ENCODE assay signal across 20 cellular contexts in the genomic region with DNA sequence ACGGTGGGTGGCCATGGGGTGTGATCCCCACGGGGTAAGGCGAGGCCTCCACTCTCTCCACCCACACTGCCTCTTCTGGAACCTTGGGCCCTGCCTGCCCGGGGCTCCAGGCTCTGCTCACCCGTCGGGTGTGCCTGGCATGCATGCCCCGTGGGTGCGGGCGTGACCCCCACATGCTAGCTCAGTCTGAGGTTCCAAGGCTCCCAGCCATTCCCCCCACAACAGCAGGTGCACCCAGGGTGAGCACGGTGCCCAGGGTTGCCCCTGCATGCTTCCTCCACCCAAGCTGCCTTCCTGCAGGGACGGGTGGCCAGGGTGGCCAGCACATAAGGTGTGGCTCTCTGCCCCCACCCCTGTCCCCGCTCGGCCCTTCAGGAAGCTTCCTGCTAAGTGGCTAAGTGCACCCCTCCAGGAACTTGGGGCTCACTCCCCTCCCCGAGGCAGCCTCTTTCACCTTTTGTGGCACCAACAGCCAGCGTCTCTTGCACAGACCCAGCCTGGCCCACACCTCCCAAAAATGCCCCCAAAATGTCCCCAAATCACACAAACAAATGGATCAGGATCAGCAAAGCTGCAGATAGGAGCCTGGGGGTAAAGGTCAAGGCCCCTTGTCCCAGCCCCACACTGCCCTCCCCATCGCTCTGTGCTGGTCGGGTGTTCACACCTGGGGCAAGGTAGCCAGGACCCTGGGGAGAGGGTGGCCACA. TPM values are rescaled to one million over a fixed set of nuclear protein-coding genes. Genes with fewer than 3 reads are reported as not detected.
DNase-seq lines count a peak whose midpoint lies in the region; ATAC-seq, FAIRE-seq and TF ChIP-seq lines count a peak whose summit lies in the region.
"Had no signal": no experiment of that assay in that cellular context is flagged by ENCODE, and none has a peak within 500 bp of the region (broad histone marks: within the 10 kb centered on the region; RNA-seq: fewer than 3 reads in every experiment).

No MANE protein-coding gene starts in this region.

- intact Hi-C loops in HepG2 (cut with micrococcal nuclease; ENCODE audit: unreplicated experiment) (loop anchor here (5.0 kb wide), 2 partner anchors 58 to 78 kb away; partner anchors contain the start of gene CEP131), right lobe of liver (cut with DNase I) (loop anchor here in 1 of 2 donors (10.0 kb wide), 2 partner anchors 51 to 91 kb away; partner anchors contain the start of genes NDUFAF8 and TEPSIN)
- intact Hi-C loops in dendritic cell treated with granulocyte-macrophage colony-stimulating factor and Interleukin-4, amounts not matched to agents 40 ng/mL and 50 ng/mL, for 4 days (cut with micrococcal nuclease): loop anchor here (2.0 kb wide), 1 partner anchor 17 kb away; no protein-coding TSS in a partner anchor

- TF ChIP-seq EP300 in HepG2 (IDR thresholded peaks at IDR 0.05; ENCODE audit: low read depth in 2 of 2, low read length in 2 of 2) (no peak), HepG2 (CRISPR knock-in tag; IDR thresholded peaks at IDR 0.05; ENCODE audit: borderline replicate concordance) (no peak)

- FAIRE-seq in HepG2 (lab: Jason Lieb, UNC): no peak
- FAIRE-seq: A549, HTR-8/SVneo had no signal

- no peaks in the 10 kb centered on the region for H3K27me3 ChIP-seq in HepG2 (ENCODE audit: control insufficient read depth in 1 of 2, insufficient read depth in 2 of 2, low read length in 2 of 2)
- H3K27me3 ChIP-seq in right lobe of liver: no peaks in the 10 kb centered on the region

- CTCF ChIA-PET in HepG2 (lab: Yijun Ruan, JAX; ENCODE audit: low intra/inter-chr PET ratio, low total read pairs): interaction anchor here (2.1 to 2.8 kb wide), 4 partner anchors 46 to 98 kb away, joined by 5 to 28 read pairs (median 16); no protein-coding TSS in a partner anchor

- DNase-seq in HepG2 (ENCODE audit: low spot score): no peak
- DNase-seq in right lobe of liver: no peak
- peak; percentile 58 for DNase-seq in myocyte (ENCODE audit: low read depth)
- no peak for DNase-seq in NCI-H146 (lab: John Stamatoyannopoulos, UW)
- no peak for DNase-seq in superior temporal gyrus (ENCODE audit: extremely low spot score)
- DNase-seq: AML-193, Calu3, DMS79 treated with DMSO at 0.1 percent for 48 hours, GF-D8, GOT3, H9 had no signal

- H3K4me2 ChIP-seq in HepG2 (ENCODE audit: low read depth, low read length): no peak overlapping the region; the same call in 1 of the 2 replicates

- H3K9me3 Mint-ChIP-seq in dendritic cell treated with granulocyte-macrophage colony-stimulating factor and Interleukin-4, amounts not matched to agents 40 ng/mL and 50 ng/mL, for 4 days: no peaks in the 10 kb centered on the region
- H3K9me3 Mint-ChIP-seq: CD8-positive, alpha-beta T cell; IgD-negative memory B cell had no signal

- H3K27me3 Mint-ChIP-seq in dendritic cell treated with granulocyte-macrophage colony-stimulating factor and Interleukin-4, amounts not matched to agents 40 ng/mL and 50 ng/mL, for 4 days: no peaks in the 10 kb centered on the region

- peak overlapping the region; percentile 74 for H3K27ac Mint-ChIP-seq in dendritic cell treated with granulocyte-macrophage colony-stimulating factor and Interleukin-4, amounts not matched to agents 40 ng/mL and 50 ng/mL, for 4 days
- H3K27ac Mint-ChIP-seq: CD8-positive, alpha-beta T cell; IgD-negative memory B cell had no signal

- ATAC-seq in HepG2 (no peak), right lobe of liver (no peak), HG02678 (IDR thresholded peaks at IDR 0.05; ENCODE audit: unreplicated experiment) (no peak)
- ATAC-seq: CD8-positive, alpha-beta T cell had no signal

- TF ChIP-seq CTCF in HepG2 (CRISPR knock-in tag; IDR thresholded peaks at IDR 0.05) (no peak), right lobe of liver (IDR thresholded peaks at IDR 0.05) (no peak)

- H3K9me3 ChIP-seq in HepG2 (ENCODE audit: low read length) (no peaks in the 10 kb centered on the region), right lobe of liver (no peaks in the 10 kb centered on the region)
- H3K9me3 ChIP-seq: A549 had no signal

- no TSS peak for BruUV-seq in HepG2 (replicated peaks; lab: Mats Ljungman, UMichigan)

- no peaks in the 10 kb centered on the region for H3K79me2 ChIP-seq in HepG2 (ENCODE audit: insufficient read depth, low read length)

- H2AFZ ChIP-seq in HepG2 (ENCODE audit: low read length): no peak overlapping the region

- H4K20me1 ChIP-seq in HepG2 (ENCODE audit: insufficient read depth, low read length): no peaks in the 10 kb centered on the region

- 57% methylated on average over 16 of the region's 17 CpGs for WGBS in HepG2 (ENCODE audit: low lambda C conversion rate)
- WGBS in right lobe of liver (ENCODE audit: insufficient coverage, low coverage, low lambda C conversion rate, missing lambda C conversion rate): 69% methylated on average over 7 of the region's 17 CpGs

- H3K36me3 ChIP-seq in HepG2 (replicated peaks in 1 of 2; ENCODE audit: control insufficient read depth in 1 of 2, insufficient read depth in 2 of 2, low read length in 2 of 2) (no peaks in the 10 kb centered on the region), right lobe of liver (no peaks in the 10 kb centered on the region)

- H3K36me3 Mint-ChIP-seq in dendritic cell treated with granulocyte-macrophage colony-stimulating factor and Interleukin-4, amounts not matched to agents 40 ng/mL and 50 ng/mL, for 4 days (ENCODE audit: low read depth): no peaks in the 10 kb centered on the region
- H3K36me3 Mint-ChIP-seq: CD8-positive, alpha-beta T cell had no signal

- H3K27ac ChIP-seq in HepG2 (ENCODE audit: extremely low read length, insufficient read depth, low read length) (no peak overlapping the region), right lobe of liver (no peak overlapping the region), temporal lobe (ENCODE audit: low read depth, low read length) (peak overlapping the region; percentile 90)
- H3K27ac ChIP-seq: 22Rv1 had no signal

- in situ Hi-C loops in HepG2 (cut with HindIII; ENCODE audit: extremely low pct_ligation_motif_present, low pct_unique_long_range_greater_than_20kb): loop anchor here (5.0 kb wide), 2 partner anchors 48 to 83 kb away; no protein-coding TSS in a partner anchor

- no peak for TF ChIP-seq POLR2A in HepG2 (IDR thresholded peaks at IDR 0.05; ENCODE audit: insufficient read depth in 1 of 2, low read depth in 2 of 2, low read length in 2 of 2)
- TF ChIP-seq POLR2A in right lobe of liver (IDR thresholded peaks at IDR 0.05): no peak

- H3K4me3 ChIP-seq in HepG2 (replicated peaks in 1 of 3; ENCODE audit: insufficient read depth in 1 of 3, low read depth in 2 of 3, low read length in 3 of 3): no peak overlapping the region; a peak in 1 of 6 replicates
- H3K4me3 ChIP-seq in right lobe of liver: no peak overlapping the region
- H3K4me3 ChIP-seq: A549 had no signal

- H3K4me1 ChIP-seq in HepG2 (ENCODE audit: insufficient read depth, low read length): peaks cover 31% of the 10 kb centered on the region
- H3K4me1 ChIP-seq in right lobe of liver: peaks cover 0 to 7% (median 0%) of the 10 kb centered on the region in 4 donors

- POLR2A ChIA-PET in HepG2 (lab: Yijun Ruan, JAX): interaction anchor here (1.0 to 1.4 kb wide), 2 partner anchors 21 to 79 kb away, joined by 4 read pairs; partner anchors contain the start of gene CEP131

- peaks cover 34% of the 10 kb centered on the region for H3K4me1 Mint-ChIP-seq in dendritic cell treated with granulocyte-macrophage colony-stimulating factor and Interleukin-4, amounts not matched to agents 40 ng/mL and 50 ng/mL, for 4 days (ENCODE audit: low read depth)
- H3K4me1 Mint-ChIP-seq: IgD-negative memory B cell had no signal

- no peak overlapping the region for H3K9ac ChIP-seq in HepG2 (ENCODE audit: insufficient read depth, low read depth, low read length)

- TF ChIP-seq RAD21 in HepG2 (CRISPR knock-in tag; IDR thresholded peaks at IDR 0.05): no peak

- no peak overlapping the region for H3K4me3 Mint-ChIP-seq in dendritic cell treated with granulocyte-macrophage colony-stimulating factor and Interleukin-4, amounts not matched to agents 40 ng/mL and 50 ng/mL, for 4 days
- H3K4me3 Mint-ChIP-seq: CD8-positive, alpha-beta T cell; H9; IgD-negative memory B cell had no signal

RNA-seq across cellular contexts. Expression of gene PVALEF, which starts 21.4 kb away (rescaled TPM):
- total RNA-seq in HepG2 (2016; rRNA removed; fragmentation: Illumina TruSeq; extraction: Trizol) (0.18 TPM in 1 of 2 replicates, not detected in the other), right lobe of liver (not detected), myocyte (not detected in 2 replicates), temporal lobe (not detected)
- total RNA-seq in HepG2 (2016; cell fraction: cytosol; rRNA removed; fragmentation: Illumina TruSeq; extraction: Trizol; ENCODE audit: low read depth): 0.40 and 0.53 TPM in 2 replicates
- 0.13 and 0.22 TPM in 2 replicates for total RNA-seq in HepG2 (2016; cell fraction: insoluble cytoplasmic fraction; rRNA removed; fragmentation: Illumina TruSeq; extraction: Trizol)
- 0.25 and 0.28 TPM in 2 replicates for total RNA-seq in HepG2 (2016; cell fraction: membrane; rRNA removed; fragmentation: Illumina TruSeq; extraction: Trizol)
- total RNA-seq in HepG2 (2016; cell fraction: nucleus; rRNA removed; fragmentation: Illumina TruSeq; extraction: Trizol): 0.28 TPM in 1 of 2 replicates, not detected in the other
- 0.18 and 0.24 TPM in 2 replicates for polyA plus RNA-seq in HepG2 (2011; rRNA removed)
- polyA plus RNA-seq in HepG2 (2011; cell fraction: cytosol; rRNA removed): 0.11 TPM in 1 of 2 replicates, not detected in the other
- polyA plus RNA-seq in HepG2 (2011; cell fraction: nucleus; rRNA removed): 0.21 and 0.42 TPM in 2 replicates
- not detected in 2 replicates for polyA plus RNA-seq in HepG2 (2012)
- 0.29 and 0.34 TPM in 2 replicates for polyA plus RNA-seq in HepG2 (2016; cell fraction: cytosol; fragmentation: Illumina TruSeq; extraction: Trizol; ENCODE audit: low read depth)
- polyA plus RNA-seq in HepG2 (2016; cell fraction: insoluble cytoplasmic fraction; fragmentation: Illumina TruSeq; extraction: Trizol; ENCODE audit: low read depth): 0.39 and 0.44 TPM in 2 replicates
- polyA plus RNA-seq in HepG2 (2016; cell fraction: membrane; fragmentation: Illumina TruSeq; extraction: Trizol; ENCODE audit: low read depth): 0.14 and 0.19 TPM in 2 replicates
- 0.36 TPM in 1 of 2 replicates, not detected in the other for polyA plus RNA-seq in HepG2 (2016; cell fraction: nucleus; fragmentation: Illumina TruSeq; extraction: Trizol; ENCODE audit: insufficient read depth, low read depth)
- polyA minus RNA-seq in HepG2 (2011; rRNA and poly(A)+ RNA removed; ENCODE audit: low replicate concordance): 0.09 and 0.18 TPM in 2 replicates
- polyA minus RNA-seq in HepG2 (2011; cell fraction: cytosol; rRNA and poly(A)+ RNA removed): not detected in 2 replicates
- polyA minus RNA-seq in HepG2 (2011; cell fraction: nucleus; rRNA and poly(A)+ RNA removed): not detected in 2 replicates
- polyA plus RNA-seq in myocyte (2012): 0.09 TPM
- total RNA-seq: Calu3; CD8-positive, alpha-beta T cell; H9 had no signal
- polyA plus RNA-seq: A549, BJ, IgD-negative memory B cell had no signal

RNA-seq across cellular contexts. Expression of gene AATK, which starts 22.2 kb away (rescaled TPM):
- total RNA-seq in HepG2 (2016; rRNA removed; fragmentation: Illumina TruSeq; extraction: Trizol) (6.1 and 8.4 TPM in 2 replicates), right lobe of liver (1 to 10 TPM in 2 of 6 experiments, under 1 TPM in 4; 0.31 to 1.2 (median 0.86) TPM), myocyte (0.94 and 0.99 TPM in 2 replicates), temporal lobe (7.9 TPM)
- 1.5 and 2.0 TPM in 2 replicates for total RNA-seq in HepG2 (2016; cell fraction: cytosol; rRNA removed; fragmentation: Illumina TruSeq; extraction: Trizol; ENCODE audit: low read depth)
- total RNA-seq in HepG2 (2016; cell fraction: insoluble cytoplasmic fraction; rRNA removed; fragmentation: Illumina TruSeq; extraction: Trizol): 5.3 and 9.5 TPM in 2 replicates
- total RNA-seq in HepG2 (2016; cell fraction: membrane; rRNA removed; fragmentation: Illumina TruSeq; extraction: Trizol): 2.9 and 3.0 TPM in 2 replicates
- 9.7 and 12.6 TPM in 2 replicates for total RNA-seq in HepG2 (2016; cell fraction: nucleus; rRNA removed; fragmentation: Illumina TruSeq; extraction: Trizol)
- polyA plus RNA-seq in HepG2 (2011; rRNA removed): 2.9 and 5.2 TPM in 2 replicates
- polyA plus RNA-seq in HepG2 (2011; cell fraction: cytosol; rRNA removed): 2.9 and 4.3 TPM in 2 replicates
- 15.0 and 16.5 TPM in 2 replicates for polyA plus RNA-seq in HepG2 (2011; cell fraction: nucleus; rRNA removed)
- polyA plus RNA-seq in HepG2 (2012): 4.4 and 8.0 TPM in 2 replicates
- 0.54 and 0.65 TPM in 2 replicates for polyA plus RNA-seq in HepG2 (2016; cell fraction: cytosol; fragmentation: Illumina TruSeq; extraction: Trizol; ENCODE audit: low read depth)
- polyA plus RNA-seq in HepG2 (2016; cell fraction: insoluble cytoplasmic fraction; fragmentation: Illumina TruSeq; extraction: Trizol; ENCODE audit: low read depth): 5.7 and 6.0 TPM in 2 replicates
- 1.1 and 1.8 TPM in 2 replicates for polyA plus RNA-seq in HepG2 (2016; cell fraction: membrane; fragmentation: Illumina TruSeq; extraction: Trizol; ENCODE audit: low read depth)
- 14.7 and 18.3 TPM in 2 replicates for polyA plus RNA-seq in HepG2 (2016; cell fraction: nucleus; fragmentation: Illumina TruSeq; extraction: Trizol; ENCODE audit: insufficient read depth, low read depth)
- 20.3 and 42.0 TPM in 2 replicates for polyA minus RNA-seq in HepG2 (2011; rRNA and poly(A)+ RNA removed; ENCODE audit: low replicate concordance)
- 7.4 and 11.0 TPM in 2 replicates for polyA minus RNA-seq in HepG2 (2011; cell fraction: cytosol; rRNA and poly(A)+ RNA removed)
- polyA minus RNA-seq in HepG2 (2011; cell fraction: nucleus; rRNA and poly(A)+ RNA removed): 3.6 and 4.6 TPM in 2 replicates
- polyA plus RNA-seq in myocyte (2012): 1.2 TPM
- total RNA-seq: Calu3 had no signal
